ENCODE assay signal across 9 cellular contexts in genomic region chr10:68156373-68157185, GRCh38. TPM values are rescaled to one million over a fixed set of nuclear protein-coding genes. Genes with fewer than 3 reads are reported as not detected.
DNase-seq lines count a peak whose midpoint lies in the region; ATAC-seq and TF ChIP-seq lines count a peak whose summit lies in the region.
"Had no signal": no experiment of that assay in that cellular context is flagged by ENCODE, and none has a peak within 500 bp of the region (broad histone marks: within the 10 kb centered on the region; RNA-seq: fewer than 3 reads in every experiment).

No MANE protein-coding gene starts in this region.

- peak; percentile 87 for TF ChIP-seq CTCF in GM13977 (IDR thresholded peaks at IDR 0.05; ENCODE audit: extremely low read depth, insufficient read depth, missing control alignments)

- H3K4me3 ChIP-seq in effector memory CD4-positive, alpha-beta T cell (ENCODE audit: insufficient read depth, low read depth, low read length, poor library complexity, severe bottlenecking), result no peak overlapping the region

- H3K27ac ChIP-seq in effector memory CD4-positive, alpha-beta T cell (ENCODE audit: insufficient read depth, low read length, poor library complexity, severe bottlenecking), result no peak overlapping the region

- H3K36me3 Mint-ChIP-seq in stimulated activated naive B cell treated with anti-CD40 and anti-IgM and Interleukin-4, amounts not matched to agents 10 μg/mL and 1 μg/mL and 100 μg/mL, for 72 hours, result no peaks in the 10 kb centered on the region

- no peaks in the 10 kb centered on the region for H3K36me3 ChIP-seq in effector memory CD4-positive, alpha-beta T cell (ENCODE audit: control insufficient read depth, insufficient read depth, low read length)

- no peaks in the 10 kb centered on the region for H3K9me3 ChIP-seq in effector memory CD4-positive, alpha-beta T cell (ENCODE audit: control insufficient read depth, low read length)

- no peaks in the 10 kb centered on the region for H3K4me1 Mint-ChIP-seq in stimulated activated naive B cell treated with anti-CD40 and anti-IgM and Interleukin-4, amounts not matched to agents 10 μg/mL and 1 μg/mL and 100 μg/mL, for 72 hours

- no peaks in the 10 kb centered on the region for H3K27me3 ChIP-seq in effector memory CD4-positive, alpha-beta T cell (replicated peaks; ENCODE audit: control insufficient read depth, insufficient read depth, low read length, poor library complexity, severe bottlenecking)

- H3K27me3 Mint-ChIP-seq in stimulated activated naive B cell treated with anti-CD40 and anti-IgM and Interleukin-4, amounts not matched to agents 10 μg/mL and 1 μg/mL and 100 μg/mL, for 72 hours, result no peaks in the 10 kb centered on the region

- in situ Hi-C loops in ACHN (cut with HindIII; ENCODE audit: low pct_ligation_motif_present, low pct_unique_long_range_greater_than_20kb, low sequenced_read_pairs), result no loop called here
- in situ Hi-C loops in GM13977 (cut with MboI; ENCODE audit: low pct_unique_long_range_greater_than_20kb, low sequenced_read_pairs, unreplicated experiment), result loop anchor here (10.0 kb wide), 1 partner anchor 302 kb away; no protein-coding TSS in a partner anchor

- DNase-seq in ACHN, result peak; percentile 71
- peak; percentile 31 for DNase-seq in GM13977 (ENCODE audit: low spot score)
- DNase-seq in NCI-H1694 (lab: John Stamatoyannopoulos, UW), result peak; percentile 68
- peak; percentile 67 for DNase-seq in activated CD4-positive, alpha-beta T cell treated with anti-CD3 and anti-CD28 coated beads for 48 hours
- DNase-seq in effector memory CD4-positive, alpha-beta T cell, result peak; percentile 13 to 47 (median 15)
- DNase-seq in mucosa of gallbladder (ENCODE audit: low spot score), result peak; percentile 78
- peak; percentile 23 for DNase-seq in stimulated activated naive B cell treated with anti-CD40 and anti-IgM and Interleukin-4, amounts not matched to agents 10 μg/mL and 1 μg/mL and 100 μg/mL, for 72 hours
- DNase-seq in NK-92 treated with Interleukin-12 subunit alpha and Interleukin-12 subunit beta, amount 100 ng/mL, for 24 hours (lab: John Stamatoyannopoulos, UW), result no peak

- peak; percentile 63 to 76 for ATAC-seq in stimulated activated naive B cell treated with anti-CD40 and anti-IgM and Interleukin-4, amounts not matched to agents 10 μg/mL and 1 μg/mL and 100 μg/mL, for 72 hours (replicated peaks)

- no peaks in the 10 kb centered on the region for H3K9me3 Mint-ChIP-seq in stimulated activated naive B cell treated with anti-CD40 and anti-IgM and Interleukin-4, amounts not matched to agents 10 μg/mL and 1 μg/mL and 100 μg/mL, for 72 hours
- H3K9me3 Mint-ChIP-seq: stimulated activated naive CD8-positive, alpha-beta T cell treated with anti-CD3 and anti-CD28 coated beads, Interleukin-15, Interleukin-2, amounts not matched to agents 100 ng/mL and 50 ng/mL, for 24 hours had no signal

- H3K27ac Mint-ChIP-seq in stimulated activated naive B cell treated with anti-CD40 and anti-IgM and Interleukin-4, amounts not matched to agents 10 μg/mL and 1 μg/mL and 100 μg/mL, for 72 hours, result no peak overlapping the region
- H3K27ac Mint-ChIP-seq: stimulated activated naive CD8-positive, alpha-beta T cell treated with anti-CD3 and anti-CD28 coated beads, Interleukin-15, Interleukin-2, amounts not matched to agents 100 ng/mL and 50 ng/mL, for 24 hours had no signal

- no peak overlapping the region for H3K4me3 Mint-ChIP-seq in stimulated activated naive B cell treated with anti-CD40 and anti-IgM and Interleukin-4, amounts not matched to agents 10 μg/mL and 1 μg/mL and 100 μg/mL, for 72 hours
- H3K4me3 Mint-ChIP-seq: stimulated activated naive CD8-positive, alpha-beta T cell treated with anti-CD3 and anti-CD28 coated beads, Interleukin-15, Interleukin-2, amounts not matched to agents 100 ng/mL and 50 ng/mL, for 24 hours had no signal

- H3K4me1 ChIP-seq in effector memory CD4-positive, alpha-beta T cell (ENCODE audit: control insufficient read depth, insufficient read depth, low read length, poor library complexity, severe bottlenecking), result no peaks in the 10 kb centered on the region

RNA-seq across cellular contexts. Expression of gene MYPN, which starts 47.3 kb away (rescaled TPM):
- total RNA-seq in mucosa of gallbladder, result not detected
